In the genomic region with DNA sequence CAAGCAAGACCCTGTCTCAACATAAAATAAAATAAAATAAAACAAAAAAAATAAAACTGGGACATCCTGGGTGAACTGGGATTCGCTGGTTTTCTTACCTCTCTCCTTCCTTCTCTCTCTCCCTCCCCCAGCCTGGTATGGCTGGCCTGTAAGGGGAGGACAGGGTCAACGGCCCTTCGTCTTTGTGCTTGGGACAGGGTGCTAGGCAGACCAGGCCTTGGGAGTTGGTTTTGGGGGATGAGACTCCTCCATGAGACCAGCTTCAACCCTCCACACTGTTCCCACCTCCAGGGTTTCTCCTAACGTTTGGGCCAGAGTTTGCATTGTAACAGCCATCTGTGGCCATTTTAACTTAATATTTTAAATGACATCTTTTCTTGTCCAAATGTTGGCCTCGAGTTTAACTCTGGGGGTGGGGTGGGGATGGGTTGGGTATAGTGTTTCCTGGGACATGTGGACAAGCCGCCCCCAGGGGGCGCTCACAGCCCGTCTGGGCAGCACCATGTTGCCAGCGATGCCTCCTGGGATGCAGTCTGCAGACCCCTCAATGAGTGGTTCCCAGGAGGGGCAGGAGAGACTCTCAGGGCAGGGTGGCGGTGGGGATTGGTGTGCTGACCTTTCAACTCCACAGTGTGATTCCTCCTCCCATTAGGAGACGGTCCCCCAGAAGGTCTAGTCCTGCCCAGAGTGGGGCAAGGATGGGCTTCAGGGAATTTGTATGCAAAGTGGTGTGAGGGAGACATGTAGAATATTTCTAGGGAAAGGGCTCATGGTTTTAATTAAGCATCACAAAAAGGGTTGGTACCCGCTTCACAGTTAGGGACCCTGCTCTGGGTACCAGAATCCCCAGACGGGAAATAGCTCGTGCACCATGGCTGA, we compare ENCODE assay signal across 1 cellular context.
TF ChIP-seq lines count a peak whose summit lies in the region.

No MANE protein-coding gene starts in this region.

TF ChIP-seq in H1, 55 proteins besides CTCF, POLR2A, EP300 and RAD21:
- TF ChIP-seq TAF1 (IDR thresholded peaks at IDR 0.05; ENCODE audit: low read depth, low read length) (no peak), POU5F1 (IDR thresholded peaks at IDR 0.05; ENCODE audit: low read depth, low read length) (no peak), JUND (IDR thresholded peaks at IDR 0.05; ENCODE audit: low read length) (0 out of 2 replicates have a peak, but pooled peaks have one; percentile 6), YY1 (IDR thresholded peaks at IDR 0.05; ENCODE audit: low read depth, low read length) (peak; percentile 72)
- TF ChIP-seq, protein P1, sequence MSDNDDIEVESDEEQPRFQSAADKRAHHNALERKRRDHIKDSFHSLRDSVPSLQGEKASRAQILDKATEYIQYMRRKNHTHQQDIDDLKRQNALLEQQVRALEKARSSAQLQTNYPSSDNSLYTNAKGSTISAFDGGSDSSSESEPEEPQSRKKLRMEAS (IDR thresholded peaks at IDR 0.05) = peak; percentile 42; the same call in 1 of the 2 replicates
